Comparison of ENCODE assay signal across 2 cellular contexts in the genomic region with DNA sequence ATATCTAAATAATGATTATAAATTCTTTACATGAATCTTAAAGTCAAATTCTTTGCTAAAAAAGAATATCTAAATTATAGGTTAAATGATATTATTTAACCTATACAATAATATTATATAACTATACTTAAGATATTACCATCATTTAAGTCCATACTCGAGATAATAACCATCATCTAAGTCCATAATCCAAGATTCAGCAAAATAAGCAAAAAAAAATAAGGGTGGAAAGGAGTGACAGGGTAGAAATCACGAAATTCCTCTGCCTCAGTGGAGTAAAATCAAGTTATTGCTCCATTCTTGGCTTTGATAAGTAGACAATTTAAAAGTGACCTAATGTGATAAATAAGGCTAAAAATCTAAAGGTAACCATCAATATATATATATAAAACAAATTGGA.
TF ChIP-seq lines count a peak whose summit lies in the region.

No MANE protein-coding gene starts in this region.

TF ChIP-seq in HepG2, 621 proteins besides CTCF, POLR2A, EP300 and RAD21:
- TF ChIP-seq MAFF (IDR thresholded peaks at IDR 0.05; ENCODE audit: low read depth, low read length) = peak; percentile 80
- no peak for TF ChIP-seq DMAP1 (CRISPR knock-in tag; IDR thresholded peaks at IDR 0.05)
- no peak for TF ChIP-seq PTBP1 (IDR thresholded peaks at IDR 0.05; ENCODE audit: low read depth, low read length, poor library complexity, severe bottlenecking)
- peak; percentile 83 to 88 for TF ChIP-seq MAFK (conservative IDR thresholded peaks at IDR 0.05 in 1 of 2, IDR thresholded peaks at IDR 0.05 in 1 of 2; ENCODE audit: low read length in 2 of 2)
- TF ChIP-seq KDM6A (CRISPR knock-in tag; IDR thresholded peaks at IDR 0.05; ENCODE audit: low read depth) = no peak
- TF ChIP-seq, protein P1, sequence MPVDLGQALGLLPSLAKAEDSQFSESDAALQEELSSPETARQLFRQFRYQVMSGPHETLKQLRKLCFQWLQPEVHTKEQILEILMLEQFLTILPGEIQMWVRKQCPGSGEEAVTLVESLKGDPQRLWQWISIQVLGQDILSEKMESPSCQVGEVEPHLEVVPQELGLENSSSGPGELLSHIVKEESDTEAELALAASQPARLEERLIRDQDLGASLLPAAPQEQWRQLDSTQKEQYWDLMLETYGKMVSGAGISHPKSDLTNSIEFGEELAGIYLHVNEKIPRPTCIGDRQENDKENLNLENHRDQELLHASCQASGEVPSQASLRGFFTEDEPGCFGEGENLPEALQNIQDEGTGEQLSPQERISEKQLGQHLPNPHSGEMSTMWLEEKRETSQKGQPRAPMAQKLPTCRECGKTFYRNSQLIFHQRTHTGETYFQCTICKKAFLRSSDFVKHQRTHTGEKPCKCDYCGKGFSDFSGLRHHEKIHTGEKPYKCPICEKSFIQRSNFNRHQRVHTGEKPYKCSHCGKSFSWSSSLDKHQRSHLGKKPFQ (CRISPR knock-in tag; IDR thresholded peaks at IDR 0.05; ENCODE audit: insufficient replicate concordance) = no peak

TF ChIP-seq in IMR-90, 13 proteins besides CTCF, POLR2A, EP300 and RAD21:
- peak; percentile 21; the same call in 1 of the 2 replicates for TF ChIP-seq MAFK (IDR thresholded peaks at IDR 0.05; ENCODE audit: low read depth, low read length)
- no peak for TF ChIP-seq RFX5 (IDR thresholded peaks at IDR 0.05; ENCODE audit: low read depth, low read length)
